Comparison of ENCODE assay signal across 1 cellular context in genomic region chr9:14677872-14678271, GRCh38.
TF ChIP-seq lines count a peak whose summit lies in the region.

No MANE protein-coding gene starts in this region.

TF ChIP-seq in HepG2, 621 proteins besides CTCF, POLR2A, EP300 and RAD21:
- TF ChIP-seq ZNF547 (CRISPR knock-in tag; IDR thresholded peaks at IDR 0.05), result no peak
- no peak for TF ChIP-seq BRD4 (CRISPR knock-in tag; IDR thresholded peaks at IDR 0.05)
- no peak for TF ChIP-seq MYNN (CRISPR knock-in tag; IDR thresholded peaks at IDR 0.05; ENCODE audit: low read depth)
- TF ChIP-seq MXD3 (CRISPR knock-in tag; IDR thresholded peaks at IDR 0.05), result no peak
- TF ChIP-seq MAFF (IDR thresholded peaks at IDR 0.05; ENCODE audit: low read depth, low read length), result peak; percentile 76
- no peak for TF ChIP-seq IKZF4 (CRISPR knock-in tag; IDR thresholded peaks at IDR 0.05; ENCODE audit: borderline replicate concordance, low read depth, not compliant biosample characterization)
- TF ChIP-seq MAFK (conservative IDR thresholded peaks at IDR 0.05 in 1 of 2, IDR thresholded peaks at IDR 0.05 in 1 of 2; ENCODE audit: low read length in 2 of 2), result peak; percentile 74 to 88
- TF ChIP-seq ZC3H13 (CRISPR knock-in tag; IDR thresholded peaks at IDR 0.05), result no peak
- TF ChIP-seq BCLAF1 (IDR thresholded peaks at IDR 0.05), result no peak
- no peak for TF ChIP-seq ZNF589 (CRISPR knock-in tag; conservative IDR thresholded peaks at IDR 0.05)
